In the genomic region with DNA sequence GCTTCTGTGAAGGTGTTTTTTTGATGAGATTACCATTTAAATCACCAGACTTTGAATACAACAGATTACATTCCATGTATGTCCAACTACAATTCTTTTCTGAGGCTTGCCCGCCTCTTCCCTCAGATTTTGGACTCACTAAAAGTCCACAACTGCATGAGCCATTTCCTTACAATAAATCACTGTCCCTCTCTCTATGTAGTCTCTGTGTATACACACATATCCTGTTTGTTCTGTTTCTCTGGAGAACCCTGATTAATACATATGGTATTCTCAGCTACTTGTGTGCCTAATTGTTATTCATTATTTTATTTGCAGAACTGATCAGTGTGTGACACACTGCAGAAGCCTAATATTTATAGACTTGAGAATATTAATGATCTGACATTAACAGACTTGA, we compare ENCODE assay signal across 21 cellular contexts. TPM values are rescaled to one million over a fixed set of nuclear protein-coding genes. Genes with fewer than 3 reads are reported as not detected.
DNase-seq lines count a peak whose midpoint lies in the region; TF ChIP-seq lines count a peak whose summit lies in the region.
"Had no signal": no experiment of that assay in that cellular context is flagged by ENCODE, and none has a peak within 500 bp of the region (broad histone marks: within the 10 kb centered on the region; RNA-seq: fewer than 3 reads in every experiment).

No MANE protein-coding gene starts in this region.

- H3K36me3 ChIP-seq in osteoblast (ENCODE audit: insufficient read depth, low read length) = no peaks in the 10 kb centered on the region
- H3K36me3 ChIP-seq: BLaER1 treated with 17β-estradiol and CSF1 and Interleukin-3, amounts not matched to agents 10 nM and 100 nM; cardiac muscle cell; prostate gland; thoracic aorta had no signal

- H3K27ac ChIP-seq in epithelial cell of prostate (peak overlapping the region; percentile 88), osteoblast (ENCODE audit: low read depth, low read length) (no peak overlapping the region)
- H3K27ac ChIP-seq: BLaER1 treated with 17β-estradiol and CSF1 and Interleukin-3, amounts not matched to agents 10 nM and 100 nM; cardiac muscle cell; prostate gland; thoracic aorta had no signal

- H2AFZ ChIP-seq in osteoblast (ENCODE audit: low read length) = no peak overlapping the region

- DNase-seq in EL (peak; percentile 59), NCI-H1417 treated with DMSO at 0.1 percent for 48 hours (lab: John Stamatoyannopoulos, UW) (peak; percentile 51), epithelial cell of prostate (ENCODE audit: low read depth, low spot score) (peak; percentile 82), osteoblast (ENCODE audit: insufficient read length, low spot score, missing footprints) (peak; percentile 15), SIG-M5 (lab: John Stamatoyannopoulos, UW) (no peak), NCI-H526 treated with DMSO at 0.1 percent for 48 hours (lab: John Stamatoyannopoulos, UW) (no peak), GM03348 (ENCODE audit: low spot score) (no peak)
- DNase-seq in activated CD4-positive, alpha-beta T cell treated with anti-CD3 and anti-CD28 coated beads, Interleukin-2, amount 50 U/mL, for 4 hours = no peak
- DNase-seq: activated CD4-positive, alpha-beta T cell treated with anti-CD3 and anti-CD28 coated beads for 1 hour; activated naive CD8-positive, alpha-beta T cell treated with anti-CD3 and anti-CD28 coated beads, Interleukin-2, amount 50 U/mL, for 24 hours; kidney glomerular epithelial cell; NCI-H2029; NCI-H446 treated with DMSO at 0.1 percent for 48 hours; nephron progenitor cell; OCI-M1; T-helper 9 cell had no signal

- H3K9me3 ChIP-seq in osteoblast (ENCODE audit: low read depth, low read length) = no peaks in the 10 kb centered on the region
- H3K9me3 ChIP-seq: prostate gland, thoracic aorta had no signal

- TF ChIP-seq CTCF in osteoblast (IDR thresholded peaks at IDR 0.05; ENCODE audit: extremely low read depth, low read depth, low read length) = no peak

- no peaks in the 10 kb centered on the region for H4K20me1 ChIP-seq in osteoblast (ENCODE audit: insufficient read depth, low read length)
- H4K20me1 ChIP-seq: BLaER1 treated with 17β-estradiol and CSF1 and Interleukin-3, amounts not matched to agents 10 nM and 100 nM had no signal

- no peak overlapping the region for H3K4me2 ChIP-seq in osteoblast (ENCODE audit: insufficient read depth, low read length)
- H3K4me2 ChIP-seq: BLaER1 treated with 17β-estradiol and CSF1 and Interleukin-3, amounts not matched to agents 10 nM and 100 nM had no signal

- H3K4me1 ChIP-seq in osteoblast (ENCODE audit: insufficient read depth, low read length) = no peaks in the 10 kb centered on the region
- H3K4me1 ChIP-seq: BLaER1 treated with 17β-estradiol and CSF1 and Interleukin-3, amounts not matched to agents 10 nM and 100 nM; prostate gland had no signal

- H3K4me3 ChIP-seq in osteoblast (ENCODE audit: insufficient read depth, low read length) = no peak overlapping the region
- H3K4me3 ChIP-seq: BLaER1 treated with 17β-estradiol and CSF1 and Interleukin-3, amounts not matched to agents 10 nM and 100 nM; cardiac muscle cell; prostate gland; thoracic aorta had no signal

- no peaks in the 10 kb centered on the region for H3K79me2 ChIP-seq in osteoblast (ENCODE audit: insufficient read depth, low read length)

- no peaks in the 10 kb centered on the region for H3K27me3 ChIP-seq in osteoblast (ENCODE audit: insufficient read depth, low read length)
- H3K27me3 ChIP-seq: BLaER1 treated with 17β-estradiol and CSF1 and Interleukin-3, amounts not matched to agents 10 nM and 100 nM; cardiac muscle cell had no signal

RNA-seq across cellular contexts. Expression of a gene that starts 2.4 kb away (rescaled TPM):
- total RNA-seq in osteoblast = 9.0 and 9.7 TPM in 2 replicates

RNA-seq across cellular contexts. Expression of a gene that starts 22.9 kb away (rescaled TPM):
- total RNA-seq in osteoblast = 0.29 and 0.72 TPM in 2 replicates
- total RNA-seq: activated T-helper 17 cell treated with anti-CD3 and anti-CD28 coated beads, Interleukin-2, amount 50 U/mL, for 72 hours had no signal

Comparison
In these comparisons a context has a peak if more than half of its experiments do, and no peak if none do; other contexts are left out.
1. DNase-seq: peak in EL (single experiment), NCI-H1417 treated with DMSO at 0.1 percent for 48 hours (single experiment), epithelial cell of prostate (single experiment) and osteoblast (single experiment); none in SIG-M5 (single experiment), activated CD4-positive, alpha-beta T cell treated with anti-CD3 and anti-CD28 coated beads, Interleukin-2, amount 50 U/mL, for 4 hours (0 of 2), NCI-H526 treated with DMSO at 0.1 percent for 48 hours (single experiment) and GM03348 (single experiment).